ENCODE assay signal across 7 cellular contexts in the genomic region with DNA sequence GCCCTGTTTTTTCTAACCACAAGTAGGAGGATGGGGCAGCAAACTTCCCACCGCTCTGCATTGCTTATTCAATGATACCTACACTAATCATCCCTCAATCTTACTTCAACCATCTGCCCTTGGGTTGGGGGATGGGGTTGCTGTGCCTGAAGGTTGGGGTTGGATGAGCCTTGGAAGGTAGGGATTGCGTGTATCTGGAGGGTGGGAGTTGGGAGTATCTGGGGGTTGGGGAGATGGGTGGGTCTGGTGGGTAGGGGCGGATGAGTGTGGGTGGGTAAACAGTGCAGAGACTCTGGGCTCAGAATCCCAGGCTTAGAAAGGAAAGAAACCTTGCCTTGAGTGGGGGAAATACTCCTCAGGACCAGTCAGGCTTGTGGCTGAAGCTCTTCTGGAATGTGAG.
"Had no signal": no experiment of that assay in that cellular context is flagged by ENCODE, and none has a peak within 500 bp of the region (broad histone marks: within the 10 kb centered on the region; RNA-seq: fewer than 3 reads in every experiment).

No MANE protein-coding gene starts in this region.

- DNase-seq: H9, HCEC 1CT, HFFc6 had no signal

- H3K27ac ChIP-seq: HL-60 had no signal

- H3K9me3 Mint-ChIP-seq: GM23338 had no signal

- H3K4me1 Mint-ChIP-seq: GM23338, H9 had no signal

- H2AFZ ChIP-seq: GM23338 had no signal

- ATAC-seq: GM23338, HepG2 had no signal

- H3K27ac Mint-ChIP-seq: GM23338, H9, HFFc6 had no signal

- H3K4me2 ChIP-seq: GM23338 had no signal

- H3K4me3 ChIP-seq: GM23338 had no signal

- H3K4me3 Mint-ChIP-seq: GM23338, H9, HFFc6 had no signal

- H3K27me3 Mint-ChIP-seq: IgD-negative memory B cell had no signal
